1 cellular context compared by ENCODE assay signal in genomic region chr2:9207641-9208301, GRCh38.
TF ChIP-seq lines count a peak whose summit lies in the region.

No MANE protein-coding gene starts in this region.

TF ChIP-seq in HepG2, 621 proteins besides CTCF, POLR2A, EP300 and RAD21 (continued from another document and continues in another):
- TF ChIP-seq ZNF354B (CRISPR knock-in tag; IDR thresholded peaks at IDR 0.05) = 0 out of 2 replicates have a peak, but pooled peaks have one; percentile 22
- TF ChIP-seq BCL3 (CRISPR knock-in tag; IDR thresholded peaks at IDR 0.05) = no peak
- 0 out of 2 replicates have a peak, but pooled peaks have one; percentile 42 for TF ChIP-seq BORCS8-MEF2B (CRISPR knock-in tag; IDR thresholded peaks at IDR 0.05)
- no peak for TF ChIP-seq ZNF891 (CRISPR knock-in tag; IDR thresholded peaks at IDR 0.05)
- no peak for TF ChIP-seq XBP1 (CRISPR knock-in tag; IDR thresholded peaks at IDR 0.05)
- no peak for TF ChIP-seq ATRX (CRISPR knock-in tag; IDR thresholded peaks at IDR 0.05; ENCODE audit: borderline replicate concordance)
- no peak for TF ChIP-seq ZNF367 (CRISPR knock-in tag; IDR thresholded peaks at IDR 0.05; ENCODE audit: borderline replicate concordance)
- TF ChIP-seq HDAC2 (CRISPR knock-in tag; IDR thresholded peaks at IDR 0.05) = peak; percentile 19; the same call in 1 of the 2 replicates
- 0 out of 2 replicates have a peak, but pooled peaks have one; percentile 30 for TF ChIP-seq ZBTB34 (CRISPR knock-in tag; IDR thresholded peaks at IDR 0.05)
- no peak for TF ChIP-seq NBN (conservative IDR thresholded peaks at IDR 0.05)
- no peak for TF ChIP-seq AFF4 (CRISPR knock-in tag; IDR thresholded peaks at IDR 0.05)
- 0 out of 2 replicates have a peak, but pooled peaks have one; percentile 14 for TF ChIP-seq ZNF776 (CRISPR knock-in tag; IDR thresholded peaks at IDR 0.05)
- peak; percentile 2; the same call in 1 of the 2 replicates for TF ChIP-seq SALL1 (CRISPR knock-in tag; IDR thresholded peaks at IDR 0.05)
- TF ChIP-seq ZNF619 (CRISPR knock-in tag; IDR thresholded peaks at IDR 0.05) = no peak
- 0 out of 2 replicates have a peak, but pooled peaks have one; percentile 9 for TF ChIP-seq KDM4B (CRISPR knock-in tag; IDR thresholded peaks at IDR 0.05)
- peak; percentile 22; the same call in 1 of the 2 replicates for TF ChIP-seq MED1 (CRISPR knock-in tag; IDR thresholded peaks at IDR 0.05)
- TF ChIP-seq ZNF224 (CRISPR knock-in tag; IDR thresholded peaks at IDR 0.05) = no peak
- no peak for TF ChIP-seq ZNF747 (CRISPR knock-in tag; IDR thresholded peaks at IDR 0.05; ENCODE audit: borderline replicate concordance)
- TF ChIP-seq NCOR1 (IDR thresholded peaks at IDR 0.05; ENCODE audit: borderline replicate concordance, low read length) = no peak
- peak; percentile 1; the same call in 1 of the 2 replicates for TF ChIP-seq ZNF687 (CRISPR knock-in tag; IDR thresholded peaks at IDR 0.05)
- TF ChIP-seq ZNF292 (CRISPR knock-in tag; IDR thresholded peaks at IDR 0.05; ENCODE audit: borderline replicate concordance, low read depth) = no peak
- peak; percentile 55 for TF ChIP-seq ASH2L (IDR thresholded peaks at IDR 0.05; ENCODE audit: insufficient read length, low read depth, low read length)
- 0 out of 2 replicates have a peak, but pooled peaks have one; percentile 47 for TF ChIP-seq HNRNPL (IDR thresholded peaks at IDR 0.05; ENCODE audit: low read depth, low read length)
- no peak for TF ChIP-seq FUBP1 (CRISPR knock-in tag; IDR thresholded peaks at IDR 0.05; ENCODE audit: borderline replicate concordance)
- TF ChIP-seq HINFP (CRISPR knock-in tag; IDR thresholded peaks at IDR 0.05; ENCODE audit: low read depth) = 0 out of 2 replicates have a peak, but pooled peaks have one; percentile 27
- TF ChIP-seq ZHX1 (CRISPR knock-in tag; IDR thresholded peaks at IDR 0.05; ENCODE audit: low read depth) = no peak
- TF ChIP-seq POGK (CRISPR knock-in tag; conservative IDR thresholded peaks at IDR 0.05) = peak; percentile 59; the same call in 1 of the 2 replicates
- no peak for TF ChIP-seq MED13 (CRISPR knock-in tag; IDR thresholded peaks at IDR 0.05)
- 0 out of 2 replicates have a peak, but pooled peaks have one; percentile 11 for TF ChIP-seq YEATS4 (CRISPR knock-in tag; IDR thresholded peaks at IDR 0.05; ENCODE audit: borderline replicate concordance)
- no peak for TF ChIP-seq MEIS2 (CRISPR knock-in tag; IDR thresholded peaks at IDR 0.05)
- 0 out of 2 replicates have a peak, but pooled peaks have one; percentile 0 for TF ChIP-seq RFXAP (CRISPR knock-in tag; IDR thresholded peaks at IDR 0.05; ENCODE audit: borderline replicate concordance)
- no peak for TF ChIP-seq ZNF225 (CRISPR knock-in tag; IDR thresholded peaks at IDR 0.05)
- no peak for TF ChIP-seq PCBP2 (optimal IDR thresholded peaks at IDR 0.05; ENCODE audit: low read depth, low read length, poor library complexity, severe bottlenecking)
- TF ChIP-seq ZNF546 (CRISPR knock-in tag; conservative IDR thresholded peaks at IDR 0.05) = no peak
- TF ChIP-seq ZC3H4 (CRISPR knock-in tag; IDR thresholded peaks at IDR 0.05; ENCODE audit: borderline replicate concordance) = no peak
